Comparison of ENCODE assay signal across 1 cellular context in the genomic region with DNA sequence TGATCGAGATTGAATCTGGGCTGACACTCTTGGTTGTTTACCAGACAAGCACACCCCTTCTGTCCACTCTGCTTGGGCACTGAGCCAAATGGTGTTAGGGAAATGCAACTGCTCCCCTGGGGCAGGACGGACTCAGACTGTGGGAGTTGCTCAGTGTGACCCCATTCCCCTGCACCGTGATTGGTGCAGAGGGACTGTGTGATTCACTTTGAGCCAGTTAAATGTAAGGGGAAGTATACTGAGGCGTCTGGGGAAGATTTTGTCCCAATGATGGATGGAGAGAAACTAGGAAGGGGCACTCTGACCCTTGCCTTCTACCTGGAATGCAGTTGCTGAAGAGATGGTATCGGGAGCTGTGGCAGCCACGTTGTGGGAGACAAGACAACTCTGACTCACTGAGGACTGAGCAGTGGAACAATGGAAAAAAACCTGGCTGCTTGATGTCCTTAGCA.
TF ChIP-seq lines count a peak whose summit lies in the region.

No MANE protein-coding gene starts in this region.

TF ChIP-seq in IMR-90, 13 proteins besides CTCF, POLR2A, EP300 and RAD21:
- no peak for TF ChIP-seq ELK1 (IDR thresholded peaks at IDR 0.05; ENCODE audit: borderline replicate concordance, low read depth, low read length)
- no peak for TF ChIP-seq CHD1 (IDR thresholded peaks at IDR 0.05; ENCODE audit: low read depth, low read length)
- TF ChIP-seq FOS (IDR thresholded peaks at IDR 0.05; ENCODE audit: low read depth, low read length), result no peak
- TF ChIP-seq, protein P1, sequence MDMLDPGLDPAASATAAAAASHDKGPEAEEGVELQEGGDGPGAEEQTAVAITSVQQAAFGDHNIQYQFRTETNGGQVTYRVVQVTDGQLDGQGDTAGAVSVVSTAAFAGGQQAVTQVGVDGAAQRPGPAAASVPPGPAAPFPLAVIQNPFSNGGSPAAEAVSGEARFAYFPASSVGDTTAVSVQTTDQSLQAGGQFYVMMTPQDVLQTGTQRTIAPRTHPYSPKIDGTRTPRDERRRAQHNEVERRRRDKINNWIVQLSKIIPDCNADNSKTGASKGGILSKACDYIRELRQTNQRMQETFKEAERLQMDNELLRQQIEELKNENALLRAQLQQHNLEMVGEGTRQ (IDR thresholded peaks at IDR 0.05; ENCODE audit: low read depth, low read length), result no peak
